8 cellular contexts compared by ENCODE assay signal in the genomic region with DNA sequence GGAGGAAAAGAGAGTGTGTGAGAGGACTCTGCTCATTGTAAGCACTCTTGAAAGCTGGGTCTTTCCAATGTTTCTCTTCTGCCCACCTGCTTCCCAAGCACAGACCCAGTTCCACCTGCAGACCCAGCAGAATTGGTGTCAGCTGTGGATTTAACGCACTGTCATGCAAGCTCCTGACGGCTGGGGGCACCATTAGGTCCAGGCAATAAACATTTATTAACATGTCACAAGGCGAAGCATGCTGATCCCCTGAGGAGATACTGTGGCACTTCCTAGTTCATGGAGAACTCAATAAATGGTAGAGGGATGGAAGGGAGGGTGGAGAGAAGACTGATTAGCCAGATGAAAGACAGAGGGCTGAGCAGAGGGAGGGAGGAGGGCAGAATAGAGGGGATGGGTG.
DNase-seq lines count a peak whose midpoint lies in the region; ATAC-seq and TF ChIP-seq lines count a peak whose summit lies in the region.

No MANE protein-coding gene starts in this region.

- H3K9me3 ChIP-seq in DOHH2 (ENCODE audit: control insufficient read depth, insufficient read depth, low read length): no peaks in the 10 kb centered on the region

- no peaks in the 10 kb centered on the region for H3K9me2 ChIP-seq in DOHH2 (replicated peaks; ENCODE audit: control insufficient read depth, low read length)

- DNase-seq in HuH-7.5 (ENCODE audit: low spot score) (peak; percentile 49), kidney epithelial cell (ENCODE audit: low read depth) (no peak), NCI-H1930 (lab: John Stamatoyannopoulos, UW) (no peak), middle frontal gyrus (ENCODE audit: extremely low spot score, low spot score) (no peak)
- DNase-seq in activated CD4-positive, alpha-beta memory T cell treated with anti-CD3 and anti-CD28 coated beads, Interleukin-2, amount 10 ng/mL, durations not matched to agents 7 days and 5 days: peak; percentile 59
- no peak for DNase-seq in activated naive CD8-positive, alpha-beta T cell treated with anti-CD3 and anti-CD28 coated beads for 36 hours

- no peak for ATAC-seq in GM19452 (IDR thresholded peaks at IDR 0.05; ENCODE audit: unreplicated experiment)

- TF ChIP-seq CTCF in DOHH2 (IDR thresholded peaks at IDR 0.05; ENCODE audit: low read depth, low read length, poor library complexity, severe bottlenecking) (peak; percentile 22), kidney epithelial cell (IDR thresholded peaks at IDR 0.05; ENCODE audit: insufficient read depth, low read length, poor library complexity, severe bottlenecking) (peak; percentile 26)

- no peak overlapping the region for H3K4me2 ChIP-seq in DOHH2 (ENCODE audit: low read length)

- H3K27me3 ChIP-seq in DOHH2 (ENCODE audit: control insufficient read depth, low read length) (no peaks in the 10 kb centered on the region), kidney epithelial cell (ENCODE audit: control insufficient read depth, insufficient read depth, low read length) (peaks cover 7% of the 10 kb centered on the region)

- H4K20me1 ChIP-seq in DOHH2 (ENCODE audit: control insufficient read depth, insufficient read depth, low read depth, low read length): no peaks in the 10 kb centered on the region

- no peak overlapping the region for H3K4me3 Mint-ChIP-seq in activated CD4-positive, alpha-beta memory T cell treated with anti-CD3 and anti-CD28 coated beads, Interleukin-2, amount 10 ng/mL, durations not matched to agents 7 days and 5 days
- no peak overlapping the region for H3K4me3 Mint-ChIP-seq in activated naive CD8-positive, alpha-beta T cell treated with anti-CD3 and anti-CD28 coated beads for 36 hours

- CTCF ChIA-PET in activated CD4-positive, alpha-beta memory T cell treated with anti-CD3 and anti-CD28 coated beads, Interleukin-2, amount 10 ng/mL, durations not matched to agents 7 days and 5 days (lab: Charles Lee): interaction anchor here (0.9 to 2.3 kb wide), 5 partner anchors 28 to 253 kb away, joined by 3 to 15 read pairs (median 6); no protein-coding TSS in a partner anchor

- H3K79me2 ChIP-seq in DOHH2 (ENCODE audit: control insufficient read depth, low read length): no peaks in the 10 kb centered on the region

- H3K27ac ChIP-seq in DOHH2 (ENCODE audit: low read depth, low read length): no peak overlapping the region

- POLR2A ChIA-PET in activated CD4-positive, alpha-beta memory T cell treated with anti-CD3 and anti-CD28 coated beads, Interleukin-2, amount 10 ng/mL, durations not matched to agents 7 days and 5 days (lab: Charles Lee): interaction anchor here (0.7 to 0.8 kb wide), 2 partner anchors 22 to 116 kb away, joined by 3 to 4 read pairs; no protein-coding TSS in a partner anchor

- no peaks in the 10 kb centered on the region for H3K36me3 ChIP-seq in DOHH2 (ENCODE audit: control insufficient read depth, low read length)
- no peaks in the 10 kb centered on the region for H3K36me3 ChIP-seq in kidney epithelial cell (ENCODE audit: control insufficient read depth, insufficient read depth, low read length)

- H3K4me3 ChIP-seq in DOHH2 (ENCODE audit: low read length) (no peak overlapping the region), kidney epithelial cell (ENCODE audit: low read depth, low read length) (no peak overlapping the region)

- H3F3A ChIP-seq in DOHH2 (ENCODE audit: control insufficient read depth, insufficient read depth): no peaks in the 10 kb centered on the region

- peaks cover 5% of the 10 kb centered on the region for H3K36me3 Mint-ChIP-seq in activated CD4-positive, alpha-beta memory T cell treated with anti-CD3 and anti-CD28 coated beads, Interleukin-2, amount 10 ng/mL, durations not matched to agents 7 days and 5 days (ENCODE audit: low read depth)
- peaks cover 2% of the 10 kb centered on the region for H3K36me3 Mint-ChIP-seq in activated naive CD8-positive, alpha-beta T cell treated with anti-CD3 and anti-CD28 coated beads for 36 hours

- peaks cover 11% of the 10 kb centered on the region for H3K27me3 Mint-ChIP-seq in activated CD4-positive, alpha-beta memory T cell treated with anti-CD3 and anti-CD28 coated beads, Interleukin-2, amount 10 ng/mL, durations not matched to agents 7 days and 5 days
- no peaks in the 10 kb centered on the region for H3K27me3 Mint-ChIP-seq in activated naive CD8-positive, alpha-beta T cell treated with anti-CD3 and anti-CD28 coated beads for 36 hours

- peak overlapping the region; percentile 45 for H3K27ac Mint-ChIP-seq in activated CD4-positive, alpha-beta memory T cell treated with anti-CD3 and anti-CD28 coated beads, Interleukin-2, amount 10 ng/mL, durations not matched to agents 7 days and 5 days
- no peak overlapping the region for H3K27ac Mint-ChIP-seq in activated naive CD8-positive, alpha-beta T cell treated with anti-CD3 and anti-CD28 coated beads for 36 hours

- H3K4me1 Mint-ChIP-seq in activated CD4-positive, alpha-beta memory T cell treated with anti-CD3 and anti-CD28 coated beads, Interleukin-2, amount 10 ng/mL, durations not matched to agents 7 days and 5 days: peaks cover 33% of the 10 kb centered on the region
- H3K4me1 Mint-ChIP-seq in activated naive CD8-positive, alpha-beta T cell treated with anti-CD3 and anti-CD28 coated beads for 36 hours: peaks cover 3% of the 10 kb centered on the region

- H3K4me1 ChIP-seq in DOHH2 (ENCODE audit: control insufficient read depth, low read length): no peaks in the 10 kb centered on the region

- H3K9me3 Mint-ChIP-seq in activated CD4-positive, alpha-beta memory T cell treated with anti-CD3 and anti-CD28 coated beads, Interleukin-2, amount 10 ng/mL, durations not matched to agents 7 days and 5 days: peaks cover 3% of the 10 kb centered on the region
- H3K9me3 Mint-ChIP-seq in activated naive CD8-positive, alpha-beta T cell treated with anti-CD3 and anti-CD28 coated beads for 36 hours: peaks cover 8% of the 10 kb centered on the region

Comparison
In these comparisons a context has a peak if more than half of its experiments do, and no peak if none do; other contexts are left out.
1. DNase-seq: peak in HuH-7.5 (single experiment) and activated CD4-positive, alpha-beta memory T cell treated with anti-CD3 and anti-CD28 coated beads, Interleukin-2, amount 10 ng/mL, durations not matched to agents 7 days and 5 days (single experiment); none in kidney epithelial cell (single experiment), activated naive CD8-positive, alpha-beta T cell treated with anti-CD3 and anti-CD28 coated beads for 36 hours (single experiment), NCI-H1930 (0 of 2) and middle frontal gyrus (single experiment).